Comparison of ENCODE assay signal across 1 cellular context in genomic region chr1:171966426-171967220, GRCh38.
TF ChIP-seq lines count a peak whose summit lies in the region.

No MANE protein-coding gene starts in this region.

TF ChIP-seq in H1, 55 proteins besides CTCF, POLR2A, EP300 and RAD21 (continued from another document):
- TF ChIP-seq, protein P1, sequence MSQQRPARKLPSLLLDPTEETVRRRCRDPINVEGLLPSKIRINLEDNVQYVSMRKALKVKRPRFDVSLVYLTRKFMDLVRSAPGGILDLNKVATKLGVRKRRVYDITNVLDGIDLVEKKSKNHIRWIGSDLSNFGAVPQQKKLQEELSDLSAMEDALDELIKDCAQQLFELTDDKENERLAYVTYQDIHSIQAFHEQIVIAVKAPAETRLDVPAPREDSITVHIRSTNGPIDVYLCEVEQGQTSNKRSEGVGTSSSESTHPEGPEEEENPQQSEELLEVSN (IDR thresholded peaks at IDR 0.05) = no peak
- TF ChIP-seq GTF2F1 (IDR thresholded peaks at IDR 0.05; ENCODE audit: borderline replicate concordance, low read depth, low read length) = no peak
- no peak for TF ChIP-seq SP4 (IDR thresholded peaks at IDR 0.05; ENCODE audit: low read length)
- TF ChIP-seq RNF2 (IDR thresholded peaks at IDR 0.05; ENCODE audit: borderline replicate concordance, low read depth, low read length, missing control alignments, poor library complexity, severe bottlenecking) = no peak
- no peak for TF ChIP-seq BRCA1 (IDR thresholded peaks at IDR 0.05; ENCODE audit: low read depth, low read length)
- no peak for TF ChIP-seq CHD7 (IDR thresholded peaks at IDR 0.05; ENCODE audit: insufficient replicate concordance, low read length)
- no peak for TF ChIP-seq NRF1 (IDR thresholded peaks at IDR 0.05; ENCODE audit: low read depth, low read length)
- no peak for TF ChIP-seq KDM5A (IDR thresholded peaks at IDR 0.05; ENCODE audit: low read length)
- no peak for TF ChIP-seq FOSL1 (IDR thresholded peaks at IDR 0.05; ENCODE audit: insufficient read depth, low read depth, low read length)
